Comparison of ENCODE assay signal across 1 cellular context in the genomic region with DNA sequence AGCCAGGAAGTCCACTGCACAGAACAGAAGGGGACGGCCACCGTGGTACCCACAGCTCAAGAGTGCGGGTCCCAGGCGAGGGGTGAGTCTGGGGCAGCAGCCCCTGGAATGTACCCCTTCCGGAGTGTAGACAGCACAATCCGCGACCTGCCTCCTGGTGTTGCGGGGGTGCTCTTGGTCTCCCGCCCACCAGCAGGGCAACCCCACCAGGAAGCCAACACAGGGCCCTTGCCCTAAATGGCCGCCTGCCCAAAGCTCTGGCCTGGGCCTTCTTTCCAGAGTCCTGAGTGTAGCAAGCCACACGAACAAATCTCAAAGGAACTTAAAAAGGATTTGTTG.
TF ChIP-seq lines count a peak whose summit lies in the region.

No MANE protein-coding gene starts in this region.

TF ChIP-seq in K562, 482 proteins besides CTCF, POLR2A, EP300 and RAD21 (continued from another document):
- TF ChIP-seq, protein P1, sequence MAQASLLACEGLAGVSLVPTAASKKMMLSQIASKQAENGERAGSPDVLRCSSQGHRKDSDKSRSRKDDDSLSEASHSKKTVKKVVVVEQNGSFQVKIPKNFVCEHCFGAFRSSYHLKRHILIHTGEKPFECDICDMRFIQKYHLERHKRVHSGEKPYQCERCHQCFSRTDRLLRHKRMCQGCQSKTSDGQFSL (CRISPR knock-in tag; IDR thresholded peaks at IDR 0.05): peak; percentile 36; the same call in 1 of the 2 replicates
- TF ChIP-seq, protein P1 (tag; IDR thresholded peaks at IDR 0.05): no peak
TF ChIP-seq in K562: peak in this region for 2.
